Comparison of ENCODE assay signal across 23 cellular contexts in genomic region chr12:3277261-3277943, GRCh38.
"Had no signal": no experiment of that assay in that cellular context is flagged by ENCODE, and none has a peak within 500 bp of the region (broad histone marks: within the 10 kb centered on the region; RNA-seq: fewer than 3 reads in every experiment).

No MANE protein-coding gene starts in this region.

- H3K27ac Mint-ChIP-seq: memory B cell; mesothelial cell of epicardium; natural killer cell; neural progenitor cell; progenitor cell of endocrine pancreas; stimulated activated memory B cell treated with anti-CD40 and anti-IgM and Interleukin-4, amounts not matched to agents 10 μg/mL and 1 μg/mL and 100 μg/mL, for 72 hours; stimulated activated naive CD8-positive, alpha-beta T cell treated with anti-CD3 and anti-CD28 coated beads, Interleukin-15, Interleukin-2, amounts not matched to agents 100 ng/mL and 50 ng/mL, for 24 hours had no signal

- DNase-seq: cortex of kidney; dorsolateral prefrontal cortex; effector CD8-positive, alpha-beta T cell; foreskin melanocyte; heart left ventricle; hippocampal formation; left ventricle myocardium inferior; lower lobe of right lung; natural killer cell; nucleus accumbens; pancreas; right lobe of liver; stimulated activated CD4-positive, alpha-beta T cell treated with anti-CD3 and anti-CD28 coated beads, Interleukin-15, amount 100 ng/mL, for 24 hours; stimulated activated CD4-positive, alpha-beta T cell treated with anti-CD3 and anti-CD28 coated beads, Interleukin-1b, Interleukin-23, amount 100 ng/mL, for 48 hours; stimulated activated CD4-positive, alpha-beta T cell treated with anti-CD3 and anti-CD28 coated beads, Interleukin-4, amount 100 ng/mL, for 24 hours; testis; trophoblast cell had no signal

- H3K9me3 ChIP-seq: heart left ventricle, left ventricle myocardium inferior, lower lobe of right lung, pancreas, right lobe of liver, testis had no signal

- H3K4me1 Mint-ChIP-seq: natural killer cell had no signal

- H3K4me3 ChIP-seq: dorsolateral prefrontal cortex, heart left ventricle, left ventricle myocardium inferior, lower lobe of right lung, neural progenitor cell, pancreas, right lobe of liver, testis had no signal

- H3K27me3 ChIP-seq: heart left ventricle, neural progenitor cell, pancreas, right lobe of liver, testis had no signal

- H3K9me3 Mint-ChIP-seq: memory B cell; mesothelial cell of epicardium; natural killer cell; neural progenitor cell; stimulated activated memory B cell treated with anti-CD40 and anti-IgM and Interleukin-4, amounts not matched to agents 10 μg/mL and 1 μg/mL and 100 μg/mL, for 72 hours; stimulated activated naive CD8-positive, alpha-beta T cell treated with anti-CD3 and anti-CD28 coated beads, Interleukin-15, Interleukin-2, amounts not matched to agents 100 ng/mL and 50 ng/mL, for 24 hours had no signal

- H3K27ac ChIP-seq: lower lobe of right lung, neural progenitor cell, pancreas, right lobe of liver, testis had no signal

- H3K36me3 Mint-ChIP-seq: memory B cell; natural killer cell; stimulated activated memory B cell treated with anti-CD40 and anti-IgM and Interleukin-4, amounts not matched to agents 10 μg/mL and 1 μg/mL and 100 μg/mL, for 72 hours had no signal

- H3K36me3 ChIP-seq: neural progenitor cell had no signal

- H3K4me3 Mint-ChIP-seq: memory B cell; mesothelial cell of epicardium; natural killer cell; neural progenitor cell; stimulated activated memory B cell treated with anti-CD40 and anti-IgM and Interleukin-4, amounts not matched to agents 10 μg/mL and 1 μg/mL and 100 μg/mL, for 72 hours; stimulated activated naive CD8-positive, alpha-beta T cell treated with anti-CD3 and anti-CD28 coated beads, Interleukin-15, Interleukin-2, amounts not matched to agents 100 ng/mL and 50 ng/mL, for 24 hours had no signal

- ATAC-seq: lower lobe of right lung; natural killer cell; pancreas; right lobe of liver; stimulated activated memory B cell treated with anti-CD40 and anti-IgM and Interleukin-4, amounts not matched to agents 10 μg/mL and 1 μg/mL and 100 μg/mL, for 72 hours had no signal

- H3K27me3 Mint-ChIP-seq: progenitor cell of endocrine pancreas had no signal

- H3K4me1 ChIP-seq: neural progenitor cell, pancreas, right lobe of liver had no signal
